In genomic region chr22:20403779-20404140, GRCh38 we compare ENCODE assay signal across 20 cellular contexts. TPM values are rescaled to one million over a fixed set of nuclear protein-coding genes. Genes with fewer than 3 reads are reported as not detected.
DNase-seq lines count a peak whose midpoint lies in the region; ATAC-seq, FAIRE-seq and TF ChIP-seq lines count a peak whose summit lies in the region.
"Had no signal": no experiment of that assay in that cellular context is flagged by ENCODE, and none has a peak within 500 bp of the region (broad histone marks: within the 10 kb centered on the region; RNA-seq: fewer than 3 reads in every experiment).

No MANE protein-coding gene starts in this region.

- H3K4me1 Mint-ChIP-seq in activated CD8-positive, alpha-beta T cell treated with anti-CD3 and anti-CD28 coated beads, Interleukin-2, amount 10 ng/mL, durations not matched to agents 7 days and 5 days (ENCODE audit: low read depth): peaks cover 14% of the 10 kb centered on the region
- peaks cover 8% of the 10 kb centered on the region for H3K4me1 Mint-ChIP-seq in activated CD8-positive, alpha-beta T cell treated with anti-CD3 and anti-CD28 coated beads for 36 hours (ENCODE audit: low read depth)
- no peaks in the 10 kb centered on the region for H3K4me1 Mint-ChIP-seq in astrocyte (ENCODE audit: low read depth, unreplicated experiment)

- POLR2A ChIA-PET in activated CD8-positive, alpha-beta T cell treated with anti-CD3 and anti-CD28 coated beads, Interleukin-2, amount 10 ng/mL, durations not matched to agents 7 days and 5 days (lab: Charles Lee): interaction anchor here (0.6 to 2.0 kb wide), 2 partner anchors 9 to 179 kb away, joined by 3 to 9 read pairs; partner anchors contain the start of gene ZNF74
- POLR2A ChIA-PET in activated CD8-positive, alpha-beta T cell treated with anti-CD3 and anti-CD28 coated beads for 36 hours (lab: Charles Lee): interaction anchor here (1.0 to 1.2 kb wide), 2 partner anchors 9 to 20 kb away, joined by 3 to 5 read pairs; no protein-coding TSS in a partner anchor
- POLR2A ChIA-PET in HepG2 (lab: Yijun Ruan, JAX): no interaction called here

- no peak for TF ChIP-seq RAD21 in HepG2 (CRISPR knock-in tag; IDR thresholded peaks at IDR 0.05)

- H3K4me3 ChIP-seq in astrocyte (ENCODE audit: insufficient read depth, low read depth, low read length) (no peak overlapping the region), HepG2 (replicated peaks in 1 of 3; ENCODE audit: insufficient read depth in 1 of 3, low read depth in 2 of 3, low read length in 3 of 3) (no peak overlapping the region), left lung (no peak overlapping the region)
- H3K4me3 ChIP-seq: BLaER1, SK-N-MC had no signal

- FAIRE-seq in astrocyte (lab: Jason Lieb, UNC) (no peak), HepG2 (lab: Jason Lieb, UNC) (no peak), urothelium cell line (lab: Jason Lieb, UNC) (peak; percentile 62)
- FAIRE-seq: GM19239, H54, RCC 7860 had no signal

- peaks cover 14% of the 10 kb centered on the region for H3K36me3 Mint-ChIP-seq in activated CD8-positive, alpha-beta T cell treated with anti-CD3 and anti-CD28 coated beads, Interleukin-2, amount 10 ng/mL, durations not matched to agents 7 days and 5 days (ENCODE audit: low read depth)
- H3K36me3 Mint-ChIP-seq in activated CD8-positive, alpha-beta T cell treated with anti-CD3 and anti-CD28 coated beads for 36 hours (ENCODE audit: low read depth): peaks cover 12% of the 10 kb centered on the region
- peaks cover 25% of the 10 kb centered on the region for H3K36me3 Mint-ChIP-seq in astrocyte (ENCODE audit: low read depth, unreplicated experiment)

- no TSS peak for BruUV-seq in HepG2 (replicated peaks; lab: Mats Ljungman, UMichigan)

- TF ChIP-seq EP300 in HepG2 (IDR thresholded peaks at IDR 0.05; ENCODE audit: low read depth in 2 of 2, low read length in 2 of 2) (no peak), HepG2 (CRISPR knock-in tag; IDR thresholded peaks at IDR 0.05; ENCODE audit: borderline replicate concordance) (no peak)

- H3K27me3 Mint-ChIP-seq in activated CD8-positive, alpha-beta T cell treated with anti-CD3 and anti-CD28 coated beads, Interleukin-2, amount 10 ng/mL, durations not matched to agents 7 days and 5 days (ENCODE audit: low read depth): no peaks in the 10 kb centered on the region
- no peaks in the 10 kb centered on the region for H3K27me3 Mint-ChIP-seq in activated CD8-positive, alpha-beta T cell treated with anti-CD3 and anti-CD28 coated beads for 36 hours
- H3K27me3 Mint-ChIP-seq in astrocyte (ENCODE audit: low read depth, unreplicated experiment): no peaks in the 10 kb centered on the region

- CTCF ChIA-PET in activated CD8-positive, alpha-beta T cell treated with anti-CD3 and anti-CD28 coated beads, Interleukin-2, amount 10 ng/mL, durations not matched to agents 7 days and 5 days (lab: Charles Lee): interaction anchor here (0.6 to 2.3 kb wide), 4 partner anchors 10 to 84 kb away, joined by 3 to 9 read pairs (median 6); partner anchors contain the start of genes DGCR6L and ZNF74
- CTCF ChIA-PET in activated CD8-positive, alpha-beta T cell treated with anti-CD3 and anti-CD28 coated beads for 36 hours (lab: Charles Lee): interaction anchor here (1.1 to 1.5 kb wide), 4 partner anchors 15 to 338 kb away, joined by 3 read pairs; no protein-coding TSS in a partner anchor
- CTCF ChIA-PET in HepG2 (lab: Yijun Ruan, JAX; ENCODE audit: low intra/inter-chr PET ratio, low total read pairs): no interaction called here

- TF ChIP-seq POLR2A in HepG2 (IDR thresholded peaks at IDR 0.05; ENCODE audit: insufficient read depth in 1 of 2, low read depth in 2 of 2, low read length in 2 of 2): no peak

- peak overlapping the region; percentile 89 for H3K27ac Mint-ChIP-seq in activated CD8-positive, alpha-beta T cell treated with anti-CD3 and anti-CD28 coated beads, Interleukin-2, amount 10 ng/mL, durations not matched to agents 7 days and 5 days
- H3K27ac Mint-ChIP-seq in activated CD8-positive, alpha-beta T cell treated with anti-CD3 and anti-CD28 coated beads for 36 hours: no peak overlapping the region
- H3K27ac Mint-ChIP-seq in astrocyte (ENCODE audit: unreplicated experiment): peak overlapping the region; percentile 24

- intact Hi-C loops in activated CD8-positive, alpha-beta T cell treated with anti-CD3 and anti-CD28 coated beads for 36 hours (cut with micrococcal nuclease): no loop called here
- intact Hi-C loops in HepG2 (cut with micrococcal nuclease; ENCODE audit: unreplicated experiment): no loop called here
- intact Hi-C loops in left lung (cut with DNase I): no loop called here

- WGBS in HepG2 (ENCODE audit: low lambda C conversion rate): 94% methylated on average over 6 of the region's 6 CpGs

- no peak overlapping the region for H3K4me3 Mint-ChIP-seq in activated CD8-positive, alpha-beta T cell treated with anti-CD3 and anti-CD28 coated beads, Interleukin-2, amount 10 ng/mL, durations not matched to agents 7 days and 5 days
- no peak overlapping the region for H3K4me3 Mint-ChIP-seq in activated CD8-positive, alpha-beta T cell treated with anti-CD3 and anti-CD28 coated beads for 36 hours
- no peak overlapping the region for H3K4me3 Mint-ChIP-seq in astrocyte (ENCODE audit: unreplicated experiment)

- in situ Hi-C loops in HepG2 (cut with HindIII; ENCODE audit: extremely low pct_ligation_motif_present, low pct_unique_long_range_greater_than_20kb): no loop called here

- H3K4me1 ChIP-seq in astrocyte (ENCODE audit: insufficient read depth, low read length) (no peaks in the 10 kb centered on the region), HepG2 (ENCODE audit: insufficient read depth, low read length) (peaks cover 8% of the 10 kb centered on the region; the same call in 1 of the 2 replicates), left lung (no peaks in the 10 kb centered on the region)

- H3K9me3 Mint-ChIP-seq in activated CD8-positive, alpha-beta T cell treated with anti-CD3 and anti-CD28 coated beads, Interleukin-2, amount 10 ng/mL, durations not matched to agents 7 days and 5 days (ENCODE audit: insufficient read depth): no peaks in the 10 kb centered on the region
- H3K9me3 Mint-ChIP-seq in activated CD8-positive, alpha-beta T cell treated with anti-CD3 and anti-CD28 coated beads for 36 hours: no peaks in the 10 kb centered on the region
- H3K9me3 Mint-ChIP-seq in astrocyte (ENCODE audit: unreplicated experiment): no peaks in the 10 kb centered on the region

- H3K36me3 ChIP-seq in astrocyte (ENCODE audit: insufficient read depth, low read length): peaks cover 7% of the 10 kb centered on the region
- peaks cover 12 to 23% of the 10 kb centered on the region in 2 experiments; a peak in 4 of 5 replicates for H3K36me3 ChIP-seq in HepG2 (replicated peaks in 1 of 2; ENCODE audit: control insufficient read depth in 1 of 2, insufficient read depth in 2 of 2, low read length in 2 of 2)
- H3K36me3 ChIP-seq in left lung: peaks cover 0 to 40% of the 10 kb centered on the region in 2 donors

- no peak overlapping the region for H3K27ac ChIP-seq in astrocyte (ENCODE audit: low read depth, low read length)
- H3K27ac ChIP-seq in HepG2 (ENCODE audit: extremely low read length, insufficient read depth, low read length): no peak overlapping the region
- no peak overlapping the region for H3K27ac ChIP-seq in left lung
- H3K27ac ChIP-seq: BLaER1, SK-N-MC had no signal

- H3K9ac ChIP-seq in astrocyte (ENCODE audit: low read length): no peak overlapping the region
- H3K9ac ChIP-seq in HepG2 (ENCODE audit: insufficient read depth, low read depth, low read length): no peak overlapping the region
- H3K9ac ChIP-seq: BLaER1 had no signal

- H2AFZ ChIP-seq in astrocyte (ENCODE audit: low read depth, low read length) (no peak overlapping the region), HepG2 (ENCODE audit: low read length) (no peak overlapping the region)

- peaks cover 10% of the 10 kb centered on the region for H3K79me2 ChIP-seq in astrocyte (ENCODE audit: insufficient read depth, low read length)
- peaks cover 2% of the 10 kb centered on the region for H3K79me2 ChIP-seq in HepG2 (ENCODE audit: insufficient read depth, low read length)

- H3K4me2 ChIP-seq in astrocyte (ENCODE audit: low read length): no peak overlapping the region
- no peak overlapping the region for H3K4me2 ChIP-seq in HepG2 (ENCODE audit: low read depth, low read length)
- H3K4me2 ChIP-seq: BLaER1 had no signal

- ATAC-seq in activated CD8-positive, alpha-beta T cell treated with anti-CD3 and anti-CD28 coated beads, Interleukin-2, amount 10 ng/mL, durations not matched to agents 7 days and 5 days: no peak
- no peak for ATAC-seq in activated CD8-positive, alpha-beta T cell treated with anti-CD3 and anti-CD28 coated beads for 36 hours
- ATAC-seq in HepG2 (no peak), GM18867 (IDR thresholded peaks at IDR 0.05; ENCODE audit: unreplicated experiment) (no peak), left lung (no peak)

- no peak for TF ChIP-seq CTCF in activated CD8-positive, alpha-beta T cell treated with anti-CD3 and anti-CD28 coated beads for 36 hours (IDR thresholded peaks at IDR 0.05)
- TF ChIP-seq CTCF in astrocyte (IDR thresholded peaks at IDR 0.05; ENCODE audit: insufficient read depth, low read depth, low read length) (no peak), HepG2 (CRISPR knock-in tag; IDR thresholded peaks at IDR 0.05) (no peak), left lung (IDR thresholded peaks at IDR 0.05) (no peak)

- H4K20me1 ChIP-seq in astrocyte (ENCODE audit: insufficient read depth, low read length) (peaks cover 22% of the 10 kb centered on the region), HepG2 (ENCODE audit: insufficient read depth, low read length) (no peaks in the 10 kb centered on the region)

- no peaks in the 10 kb centered on the region for H3K27me3 ChIP-seq in astrocyte (ENCODE audit: insufficient read depth, low read length)
- no peaks in the 10 kb centered on the region; a peak in 1 of 5 replicates for H3K27me3 ChIP-seq in HepG2 (ENCODE audit: control insufficient read depth in 1 of 2, insufficient read depth in 2 of 2, low read length in 2 of 2)
- H3K27me3 ChIP-seq in left lung: no peaks in the 10 kb centered on the region
- H3K27me3 ChIP-seq: BLaER1 had no signal

- no peak for DNase-seq in activated CD8-positive, alpha-beta T cell treated with anti-CD3 and anti-CD28 coated beads, Interleukin-2, amount 10 ng/mL, durations not matched to agents 7 days and 5 days
- DNase-seq in activated CD8-positive, alpha-beta T cell treated with anti-CD3 and anti-CD28 coated beads for 36 hours: no peak
- DNase-seq in astrocyte (ENCODE audit: low read depth): no peak
- no peak for DNase-seq in HepG2 (ENCODE audit: low spot score)
- DNase-seq in urothelium cell line (ENCODE audit: low spot score): no peak
- DNase-seq in NCI-H1417 (lab: John Stamatoyannopoulos, UW): no peak
- no peak for DNase-seq in left lung
- DNase-seq: 8988T, NCI-H1048, NCI-H1694, NCI-H2107, NCI-H2227 treated with DMSO at 0.1 percent for 48 hours, NCI-H524, Right ventricle myocardium superior had no signal

- H3K9me3 ChIP-seq in astrocyte (ENCODE audit: insufficient read depth, low read depth, low read length): no peaks in the 10 kb centered on the region
- H3K9me3 ChIP-seq in HepG2 (ENCODE audit: low read length): no peaks in the 10 kb centered on the region
- H3K9me3 ChIP-seq in left lung: no peaks in the 10 kb centered on the region
- H3K9me3 ChIP-seq: BLaER1 had no signal

RNA-seq across cellular contexts. Expression of gene ZNF74, which starts 9.8 kb away (rescaled TPM):
- 10 to 100 TPM in 1 of 2 experiments, 1 to 10 TPM in 1; 9.2 to 12.6 TPM for total RNA-seq in activated CD8-positive, alpha-beta T cell treated with anti-CD3 and anti-CD28 coated beads, Interleukin-2, amount 10 ng/mL, durations not matched to agents 7 days and 5 days
- 10 to 100 TPM; 11.8 to 13.4 TPM for total RNA-seq in activated CD8-positive, alpha-beta T cell treated with anti-CD3 and anti-CD28 coated beads for 36 hours
- total RNA-seq in astrocyte: 14.2 and 14.3 TPM in 2 replicates
- total RNA-seq in HepG2 (2016; rRNA removed; fragmentation: Illumina TruSeq; extraction: Trizol): 7.4 and 9.1 TPM in 2 replicates
- total RNA-seq in HepG2 (2016; cell fraction: cytosol; rRNA removed; fragmentation: Illumina TruSeq; extraction: Trizol; ENCODE audit: low read depth): 2.3 and 2.6 TPM in 2 replicates
- 7.5 and 8.7 TPM in 2 replicates for total RNA-seq in HepG2 (2016; cell fraction: insoluble cytoplasmic fraction; rRNA removed; fragmentation: Illumina TruSeq; extraction: Trizol)
- total RNA-seq in HepG2 (2016; cell fraction: membrane; rRNA removed; fragmentation: Illumina TruSeq; extraction: Trizol): 6.5 and 7.6 TPM in 2 replicates
- total RNA-seq in HepG2 (2016; cell fraction: nucleus; rRNA removed; fragmentation: Illumina TruSeq; extraction: Trizol): 5.6 and 6.4 TPM in 2 replicates
- 6.3 and 8.0 TPM in 2 replicates for polyA plus RNA-seq in HepG2 (2011; rRNA removed)
- polyA plus RNA-seq in HepG2 (2011; cell fraction: cytosol; rRNA removed): 6.8 and 8.8 TPM in 2 replicates
- 11.9 and 12.4 TPM in 2 replicates for polyA plus RNA-seq in HepG2 (2011; cell fraction: nucleus; rRNA removed)
- polyA plus RNA-seq in HepG2 (2012): 4.3 and 6.4 TPM in 2 replicates
- 0.99 and 1.6 TPM in 2 replicates for polyA plus RNA-seq in HepG2 (2016; cell fraction: cytosol; fragmentation: Illumina TruSeq; extraction: Trizol; ENCODE audit: low read depth)
- 7.3 and 8.1 TPM in 2 replicates for polyA plus RNA-seq in HepG2 (2016; cell fraction: insoluble cytoplasmic fraction; fragmentation: Illumina TruSeq; extraction: Trizol; ENCODE audit: low read depth)
- 3.6 and 4.5 TPM in 2 replicates for polyA plus RNA-seq in HepG2 (2016; cell fraction: membrane; fragmentation: Illumina TruSeq; extraction: Trizol; ENCODE audit: low read depth)
- 13.8 and 14.4 TPM in 2 replicates for polyA plus RNA-seq in HepG2 (2016; cell fraction: nucleus; fragmentation: Illumina TruSeq; extraction: Trizol; ENCODE audit: insufficient read depth, low read depth)
- polyA minus RNA-seq in HepG2 (2011; rRNA and poly(A)+ RNA removed; ENCODE audit: low replicate concordance): 6.5 and 20.0 TPM in 2 replicates
- polyA minus RNA-seq in HepG2 (2011; cell fraction: cytosol; rRNA and poly(A)+ RNA removed): 7.4 and 8.5 TPM in 2 replicates
- polyA minus RNA-seq in HepG2 (2011; cell fraction: nucleus; rRNA and poly(A)+ RNA removed): 3.9 and 4.2 TPM in 2 replicates
- total RNA-seq in left lung: 10 to 100 TPM; 11.0 to 13.5 TPM

RNA-seq across cellular contexts. Expression of gene SCARF2, which starts 33.9 kb away (rescaled TPM):
- 1 to 10 TPM in 1 of 2 experiments, under 1 TPM in 1; 0.76 to 1.2 TPM for total RNA-seq in activated CD8-positive, alpha-beta T cell treated with anti-CD3 and anti-CD28 coated beads, Interleukin-2, amount 10 ng/mL, durations not matched to agents 7 days and 5 days
- total RNA-seq in activated CD8-positive, alpha-beta T cell treated with anti-CD3 and anti-CD28 coated beads for 36 hours: under 1 TPM; 0.20 to 0.27 TPM
- total RNA-seq in astrocyte: 17.3 and 22.5 TPM in 2 replicates
- 1.4 and 3.3 TPM in 2 replicates for total RNA-seq in HepG2 (2016; rRNA removed; fragmentation: Illumina TruSeq; extraction: Trizol)
- 0.91 and 1.2 TPM in 2 replicates for total RNA-seq in HepG2 (2016; cell fraction: cytosol; rRNA removed; fragmentation: Illumina TruSeq; extraction: Trizol; ENCODE audit: low read depth)
- 1.2 and 3.8 TPM in 2 replicates for total RNA-seq in HepG2 (2016; cell fraction: insoluble cytoplasmic fraction; rRNA removed; fragmentation: Illumina TruSeq; extraction: Trizol)
- 3.2 and 3.6 TPM in 2 replicates for total RNA-seq in HepG2 (2016; cell fraction: membrane; rRNA removed; fragmentation: Illumina TruSeq; extraction: Trizol)
- total RNA-seq in HepG2 (2016; cell fraction: nucleus; rRNA removed; fragmentation: Illumina TruSeq; extraction: Trizol): 3.9 and 5.7 TPM in 2 replicates
- 6.2 and 6.9 TPM in 2 replicates for polyA plus RNA-seq in HepG2 (2011; rRNA removed)
- polyA plus RNA-seq in HepG2 (2011; cell fraction: cytosol; rRNA removed): 3.9 and 8.3 TPM in 2 replicates
- 27.6 and 34.9 TPM in 2 replicates for polyA plus RNA-seq in HepG2 (2011; cell fraction: nucleus; rRNA removed)
- 3.1 and 5.3 TPM in 2 replicates for polyA plus RNA-seq in HepG2 (2012)
- 1.2 and 1.4 TPM in 2 replicates for polyA plus RNA-seq in HepG2 (2016; cell fraction: cytosol; fragmentation: Illumina TruSeq; extraction: Trizol; ENCODE audit: low read depth)
- 1.7 and 2.6 TPM in 2 replicates for polyA plus RNA-seq in HepG2 (2016; cell fraction: insoluble cytoplasmic fraction; fragmentation: Illumina TruSeq; extraction: Trizol; ENCODE audit: low read depth)
- 2.8 and 3.9 TPM in 2 replicates for polyA plus RNA-seq in HepG2 (2016; cell fraction: membrane; fragmentation: Illumina TruSeq; extraction: Trizol; ENCODE audit: low read depth)
- polyA plus RNA-seq in HepG2 (2016; cell fraction: nucleus; fragmentation: Illumina TruSeq; extraction: Trizol; ENCODE audit: insufficient read depth, low read depth): 11.7 and 16.2 TPM in 2 replicates
- 0.14 and 12.4 TPM in 2 replicates for polyA minus RNA-seq in HepG2 (2011; rRNA and poly(A)+ RNA removed; ENCODE audit: low replicate concordance)
- 6.0 and 7.1 TPM in 2 replicates for polyA minus RNA-seq in HepG2 (2011; cell fraction: cytosol; rRNA and poly(A)+ RNA removed)
- 3.1 and 4.7 TPM in 2 replicates for polyA minus RNA-seq in HepG2 (2011; cell fraction: nucleus; rRNA and poly(A)+ RNA removed)
- 10 to 100 TPM; 22.9 to 24.1 TPM for total RNA-seq in left lung
